ENCODE assay signal across 8 cellular contexts in the genomic region with DNA sequence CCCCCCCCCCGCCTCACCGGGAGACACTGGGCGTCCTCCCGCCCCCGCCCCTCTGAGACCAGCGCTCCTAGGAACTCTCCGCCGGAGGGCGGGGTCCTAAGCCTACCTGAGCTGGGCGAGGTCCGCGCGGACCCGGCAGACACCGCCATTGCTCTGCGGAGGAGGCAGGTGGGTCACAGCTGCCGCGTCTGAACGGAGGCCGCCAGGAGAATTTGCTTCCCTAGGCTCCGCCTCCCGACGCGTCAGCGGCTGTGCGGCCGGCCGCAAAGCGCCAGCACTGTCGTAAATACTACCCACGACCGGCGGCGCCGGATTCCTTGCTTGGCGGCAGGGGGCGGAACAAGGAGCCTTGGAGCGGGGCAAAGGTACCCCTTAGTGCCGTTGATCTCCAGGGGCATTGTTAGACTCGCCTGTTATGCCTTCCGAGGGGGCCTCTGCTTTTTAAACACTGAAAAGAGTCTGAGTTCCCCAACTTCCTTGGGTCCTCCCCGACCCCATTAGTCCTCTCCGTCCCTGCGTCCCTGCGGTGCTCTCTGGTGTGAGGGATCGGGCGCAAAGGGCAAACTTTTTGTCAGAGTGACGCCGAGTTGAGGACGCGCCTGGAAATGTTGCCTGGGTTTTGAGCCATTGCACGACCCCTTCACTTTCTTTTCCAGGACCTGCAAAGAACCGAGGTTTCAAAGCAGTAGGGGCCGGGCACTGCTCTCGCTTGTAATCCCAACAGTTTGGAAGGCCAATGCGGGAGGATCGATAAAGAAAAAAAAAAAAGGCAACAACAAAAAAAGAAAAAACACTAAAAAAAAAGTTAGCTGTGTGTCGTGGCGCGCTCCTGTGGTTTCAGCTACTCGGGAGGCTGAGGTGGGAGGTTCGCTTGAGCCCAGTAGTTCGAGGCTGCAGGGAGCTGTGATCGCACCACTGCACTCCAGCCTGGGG. TPM values are rescaled to one million over a fixed set of nuclear protein-coding genes. Genes with fewer than 3 reads are reported as not detected.
DNase-seq lines count a peak whose midpoint lies in the region; ATAC-seq and TF ChIP-seq lines count a peak whose summit lies in the region.

A gene (minus strand): TSS at position 214 of the 933 bp plus-strand sequence. CDS start 65 bp downstream, at position 149.

- peaks cover 3% of the 10 kb centered on the region for H3K27me3 Mint-ChIP-seq in GM23338 (ENCODE audit: insufficient read depth, low read depth, poor library complexity)
- H3K27me3 Mint-ChIP-seq in activated T-helper 1 cell treated with anti-CD3 and anti-CD28 coated beads, Interleukin-12 subunit alpha, Interleukin-12 subunit beta, Interleukin-2, Interleukin-4 antibody, amounts not matched to agents 30 ng/mL and 10 ng/mL and 1 ng/mL, durations not matched to agents 14 hours and 24 hours and 36 hours (ENCODE audit: insufficient read depth): no peaks in the 10 kb centered on the region
- H3K27me3 Mint-ChIP-seq in naive thymus-derived CD8-positive, alpha-beta T cell: no peaks in the 10 kb centered on the region
- no peaks in the 10 kb centered on the region for H3K27me3 Mint-ChIP-seq in stimulated activated naive B cell treated with anti-CD40 and anti-IgM and Interleukin-4, amounts not matched to agents 10 μg/mL and 1 μg/mL and 100 μg/mL, for 72 hours

- POLR2A ChIA-PET in naive thymus-derived CD8-positive, alpha-beta T cell (lab: Charles Lee): interaction anchor here (0.6 to 14.9 kb wide), 21 partner anchors 9 to 235 kb away, joined by 3 to 144 read pairs (median 6); a partner anchor contains a TSS

- H3K36me3 ChIP-seq in DOHH2 (ENCODE audit: control insufficient read depth, low read length) (peaks cover 15% of the 10 kb centered on the region), GM23338 (ENCODE audit: insufficient read depth) (peaks cover 9% of the 10 kb centered on the region), fibroblast of lung (ENCODE audit: control insufficient read depth, insufficient read depth, low read length) (peaks cover 8% of the 10 kb centered on the region)

- H3K4me1 Mint-ChIP-seq in GM23338: peaks cover 7% of the 10 kb centered on the region; the same call in 2 of the 3 replicates
- peaks cover 36% of the 10 kb centered on the region for H3K4me1 Mint-ChIP-seq in activated T-helper 1 cell treated with anti-CD3 and anti-CD28 coated beads, Interleukin-12 subunit alpha, Interleukin-12 subunit beta, Interleukin-2, Interleukin-4 antibody, amounts not matched to agents 30 ng/mL and 10 ng/mL and 1 ng/mL, durations not matched to agents 14 hours and 24 hours and 36 hours (ENCODE audit: low read depth)
- H3K4me1 Mint-ChIP-seq in naive thymus-derived CD8-positive, alpha-beta T cell: peaks cover 9 to 37% (median 33%) of the 10 kb centered on the region in 4 donors
- H3K4me1 Mint-ChIP-seq in stimulated activated naive B cell treated with anti-CD40 and anti-IgM and Interleukin-4, amounts not matched to agents 10 μg/mL and 1 μg/mL and 100 μg/mL, for 72 hours: peaks cover 18 to 55% of the 10 kb centered on the region in 2 donors

- no peaks in the 10 kb centered on the region for H3K27me3 ChIP-seq in DOHH2 (ENCODE audit: control insufficient read depth, low read length)
- no peaks in the 10 kb centered on the region for H3K27me3 ChIP-seq in GM23338 (ENCODE audit: insufficient read depth)
- no peaks in the 10 kb centered on the region for H3K27me3 ChIP-seq in fibroblast of lung (ENCODE audit: control insufficient read depth, insufficient read depth, low read length)

- H3F3A ChIP-seq in DOHH2 (ENCODE audit: control insufficient read depth, insufficient read depth): peaks cover 4% of the 10 kb centered on the region; the same call in 1 of the 2 replicates
- no peaks in the 10 kb centered on the region; the same call in none of the 2 replicates for H3F3A ChIP-seq in GM23338 (replicated peaks; ENCODE audit: low read depth)

- H3K4me2 ChIP-seq in DOHH2 (ENCODE audit: low read length) (peak within 1 kb of the TSS; percentile 72), GM23338 (peak within 1 kb of the TSS; percentile 93), fibroblast of lung (ENCODE audit: extremely low read depth, insufficient read depth, low read length) (peak within 1 kb of the TSS; percentile 96)

- peak within 1 kb of the TSS; percentile 66 for H3K9ac ChIP-seq in fibroblast of lung (ENCODE audit: insufficient read depth, low read length)

- intact Hi-C loops in activated T-helper 1 cell treated with anti-CD3 and anti-CD28 coated beads, Interleukin-12 subunit alpha, Interleukin-12 subunit beta, Interleukin-2, Interleukin-4 antibody, amounts not matched to agents 30 ng/mL and 10 ng/mL and 1 ng/mL, durations not matched to agents 14 hours and 24 hours and 36 hours (cut with micrococcal nuclease): loop anchor here (1.0 to 2.0 kb wide), 7 partner anchors 17 to 207 kb away; a partner anchor contains a TSS

- no peaks in the 10 kb centered on the region; the same call in 2 of the 3 replicates for H3K9me3 Mint-ChIP-seq in GM23338
- no peaks in the 10 kb centered on the region for H3K9me3 Mint-ChIP-seq in activated T-helper 1 cell treated with anti-CD3 and anti-CD28 coated beads, Interleukin-12 subunit alpha, Interleukin-12 subunit beta, Interleukin-2, Interleukin-4 antibody, amounts not matched to agents 30 ng/mL and 10 ng/mL and 1 ng/mL, durations not matched to agents 14 hours and 24 hours and 36 hours
- no peaks in the 10 kb centered on the region for H3K9me3 Mint-ChIP-seq in naive thymus-derived CD8-positive, alpha-beta T cell
- no peaks in the 10 kb centered on the region for H3K9me3 Mint-ChIP-seq in stimulated activated naive B cell treated with anti-CD40 and anti-IgM and Interleukin-4, amounts not matched to agents 10 μg/mL and 1 μg/mL and 100 μg/mL, for 72 hours

- peak within 1 kb of the TSS; percentile 99 for H3K27ac Mint-ChIP-seq in GM23338
- peak within 1 kb of the TSS; percentile 81 for H3K27ac Mint-ChIP-seq in activated T-helper 1 cell treated with anti-CD3 and anti-CD28 coated beads, Interleukin-12 subunit alpha, Interleukin-12 subunit beta, Interleukin-2, Interleukin-4 antibody, amounts not matched to agents 30 ng/mL and 10 ng/mL and 1 ng/mL, durations not matched to agents 14 hours and 24 hours and 36 hours
- H3K27ac Mint-ChIP-seq in naive thymus-derived CD8-positive, alpha-beta T cell: peak within 1 kb of the TSS; percentile 93 to 99 (median 97)
- peak within 1 kb of the TSS; percentile 98 for H3K27ac Mint-ChIP-seq in stimulated activated naive B cell treated with anti-CD40 and anti-IgM and Interleukin-4, amounts not matched to agents 10 μg/mL and 1 μg/mL and 100 μg/mL, for 72 hours

- peak; percentile 97 for ATAC-seq in GM23338
- ATAC-seq in naive thymus-derived CD8-positive, alpha-beta T cell: peak; percentile 92 to 94
- ATAC-seq in stimulated activated naive B cell treated with anti-CD40 and anti-IgM and Interleukin-4, amounts not matched to agents 10 μg/mL and 1 μg/mL and 100 μg/mL, for 72 hours (replicated peaks): peak; percentile 95 to 97

- DNase-seq in GM23338 (ENCODE audit: low spot score) (peak; percentile 99), LNCaP clone FGC (ENCODE audit: low read depth) (peak; percentile 79), RPMI8226 (peak; percentile 98), fibroblast of lung (ENCODE audit: low read depth in 2 of 2) (peak; percentile 92 to 95)
- DNase-seq in activated T-helper 1 cell treated with anti-CD3 and anti-CD28 coated beads, Interleukin-12 subunit alpha, Interleukin-12 subunit beta, Interleukin-2, Interleukin-4 antibody, amounts not matched to agents 30 ng/mL and 10 ng/mL and 1 ng/mL, durations not matched to agents 14 hours and 24 hours and 36 hours (ENCODE audit: low spot score): peak; percentile 88
- peak; percentile 82 to 96 (median 92) for DNase-seq in naive thymus-derived CD8-positive, alpha-beta T cell
- peak; percentile 89 for DNase-seq in stimulated activated naive B cell treated with anti-CD40 and anti-IgM and Interleukin-4, amounts not matched to agents 10 μg/mL and 1 μg/mL and 100 μg/mL, for 72 hours

- H3K9me2 ChIP-seq in DOHH2 (replicated peaks; ENCODE audit: control insufficient read depth, low read length) (no peaks in the 10 kb centered on the region), GM23338 (ENCODE audit: insufficient read depth) (no peaks in the 10 kb centered on the region)

- H3K4me1 ChIP-seq in DOHH2 (ENCODE audit: control insufficient read depth, low read length): peaks cover 30% of the 10 kb centered on the region
- H3K4me1 ChIP-seq in GM23338 (ENCODE audit: insufficient read depth): peaks cover 8% of the 10 kb centered on the region; the same call in 1 of the 2 replicates
- H3K4me1 ChIP-seq in fibroblast of lung (ENCODE audit: control insufficient read depth, extremely low read depth, insufficient read depth, low read length): peaks cover 3% of the 10 kb centered on the region

- H3K79me2 ChIP-seq in DOHH2 (ENCODE audit: control insufficient read depth, low read length) (peaks cover 31% of the 10 kb centered on the region), GM23338 (replicated peaks; ENCODE audit: insufficient read depth) (peaks cover 31% of the 10 kb centered on the region), fibroblast of lung (ENCODE audit: control insufficient read depth, insufficient read depth, low read length) (peaks cover 26% of the 10 kb centered on the region)

- no peak for TF ChIP-seq CTCF in DOHH2 (IDR thresholded peaks at IDR 0.05; ENCODE audit: low read depth, low read length, poor library complexity, severe bottlenecking)
- 0 out of 4 replicates have a peak, but pooled peaks of 1 of the 2 experiments have one; percentile 1 for TF ChIP-seq CTCF in GM23338 (conservative IDR thresholded peaks at IDR 0.05; ENCODE audit: low read depth in 2 of 2)
- TF ChIP-seq CTCF in LNCaP clone FGC (IDR thresholded peaks at IDR 0.05; ENCODE audit: control insufficient read depth, extremely low read depth, insufficient read depth): no peak
- TF ChIP-seq CTCF in fibroblast of lung (conservative IDR thresholded peaks at IDR 0.05 in 1 of 2, IDR thresholded peaks at IDR 0.05 in 1 of 2; ENCODE audit: low read depth in 1 of 2, low read length in 2 of 2): no peak

- H3K4me3 ChIP-seq in DOHH2 (ENCODE audit: low read length): peak within 1 kb of the TSS; percentile 80
- peak within 1 kb of the TSS; percentile 83 for H3K4me3 ChIP-seq in GM23338
- H3K4me3 ChIP-seq in LNCaP clone FGC (ENCODE audit: low read depth, low read length): peak within 1 kb of the TSS; percentile 95
- H3K4me3 ChIP-seq in fibroblast of lung (replicated peaks in 1 of 4; ENCODE audit: control extremely low read depth in 1 of 4, insufficient read depth in 1 of 4, low read depth in 3 of 4, low read length in 4 of 4): peak within 1 kb of the TSS; percentile 77 to 94 (median 92)

- H3K27ac ChIP-seq in DOHH2 (ENCODE audit: low read depth, low read length) (peak within 1 kb of the TSS; percentile 70), GM23338 (ENCODE audit: low read depth) (peak within 1 kb of the TSS; percentile 92), fibroblast of lung (ENCODE audit: insufficient read depth, low read length) (peak within 1 kb of the TSS; percentile 79)

- H4K20me1 ChIP-seq in DOHH2 (ENCODE audit: control insufficient read depth, insufficient read depth, low read depth, low read length): no peaks in the 10 kb centered on the region
- peaks cover 6% of the 10 kb centered on the region; the same call in 1 of the 2 replicates for H4K20me1 ChIP-seq in GM23338 (replicated peaks; ENCODE audit: insufficient read depth)
- no peaks in the 10 kb centered on the region for H4K20me1 ChIP-seq in fibroblast of lung (ENCODE audit: control insufficient read depth, extremely low read depth, insufficient read depth, low read length)

- H2AFZ ChIP-seq in GM23338 (peak within 1 kb of the TSS; percentile 82), fibroblast of lung (ENCODE audit: low read length) (peak within 1 kb of the TSS; percentile 97)

- peaks cover 12% of the 10 kb centered on the region; the same call in 2 of the 3 replicates for H3K36me3 Mint-ChIP-seq in GM23338 (ENCODE audit: low read depth)
- H3K36me3 Mint-ChIP-seq in activated T-helper 1 cell treated with anti-CD3 and anti-CD28 coated beads, Interleukin-12 subunit alpha, Interleukin-12 subunit beta, Interleukin-2, Interleukin-4 antibody, amounts not matched to agents 30 ng/mL and 10 ng/mL and 1 ng/mL, durations not matched to agents 14 hours and 24 hours and 36 hours (ENCODE audit: low read depth): peaks cover 5% of the 10 kb centered on the region
- H3K36me3 Mint-ChIP-seq in naive thymus-derived CD8-positive, alpha-beta T cell: peaks cover 0 to 11% (median 0%) of the 10 kb centered on the region in 3 donors
- peaks cover 5 to 9% of the 10 kb centered on the region in 2 donors for H3K36me3 Mint-ChIP-seq in stimulated activated naive B cell treated with anti-CD40 and anti-IgM and Interleukin-4, amounts not matched to agents 10 μg/mL and 1 μg/mL and 100 μg/mL, for 72 hours

- peak within 1 kb of the TSS; percentile 96 for H3K4me3 Mint-ChIP-seq in GM23338
- H3K4me3 Mint-ChIP-seq in activated T-helper 1 cell treated with anti-CD3 and anti-CD28 coated beads, Interleukin-12 subunit alpha, Interleukin-12 subunit beta, Interleukin-2, Interleukin-4 antibody, amounts not matched to agents 30 ng/mL and 10 ng/mL and 1 ng/mL, durations not matched to agents 14 hours and 24 hours and 36 hours: peak within 1 kb of the TSS; percentile 94
- H3K4me3 Mint-ChIP-seq in naive thymus-derived CD8-positive, alpha-beta T cell: peak within 1 kb of the TSS; percentile 91 to 99 (median 97)
- peak within 1 kb of the TSS; percentile 93 to 94 for H3K4me3 Mint-ChIP-seq in stimulated activated naive B cell treated with anti-CD40 and anti-IgM and Interleukin-4, amounts not matched to agents 10 μg/mL and 1 μg/mL and 100 μg/mL, for 72 hours

- H3K9me3 ChIP-seq in DOHH2 (ENCODE audit: control insufficient read depth, insufficient read depth, low read length): no peaks in the 10 kb centered on the region
- no peaks in the 10 kb centered on the region for H3K9me3 ChIP-seq in fibroblast of lung (ENCODE audit: control insufficient read depth, insufficient read depth, low read depth, low read length)

RNA-seq across cellular contexts. Expression of the gene that starts here (rescaled TPM):
- total RNA-seq in GM23338 (2014; rRNA removed; shearing (Covaris generic)): 30.8 and 36.2 TPM in 2 replicates
- polyA plus RNA-seq in GM23338 (2016; fragmentation: Nextera tagmentation; extraction: Ambion mirVana) (14.4 and 15.3 TPM in 2 replicates), fibroblast of lung (34.4 and 48.8 TPM in 2 replicates)
- 26.2 and 28.3 TPM in 2 replicates for total RNA-seq in activated T-helper 1 cell treated with anti-CD3 and anti-CD28 coated beads, Interleukin-12 subunit alpha, Interleukin-12 subunit beta, Interleukin-2, Interleukin-4 antibody, amounts not matched to agents 30 ng/mL and 10 ng/mL and 1 ng/mL, durations not matched to agents 14 hours and 24 hours and 36 hours
- 28.8 and 46.1 TPM in 2 replicates for total RNA-seq in fibroblast of lung
- polyA plus RNA-seq in fibroblast of lung (2012): 35.1 and 47.5 TPM in 2 replicates
- 90.0 and 137 TPM in 2 replicates for polyA minus RNA-seq in fibroblast of lung (ENCODE audit: low replicate concordance)
- total RNA-seq in naive thymus-derived CD8-positive, alpha-beta T cell: 10 to 100 TPM; 30.9 to 35.8 TPM
- polyA plus RNA-seq in naive thymus-derived CD8-positive, alpha-beta T cell: 10 to 100 TPM; 10.4 to 14.6 (median 14.0) TPM

Comparison
In these comparisons a context has a peak if more than half of its experiments do, and no peak if none do; other contexts are left out.
1. Peak in every context shown above with its lines: DNase-seq, ATAC-seq, H3K4me3 ChIP-seq and H3K27ac ChIP-seq.